Comparison of ENCODE assay signal across 1 cellular context in genomic region chr1:26477446-26478152, GRCh38.
TF ChIP-seq lines count a peak whose summit lies in the region.

No MANE protein-coding gene starts in this region.

TF ChIP-seq in GM12878, 131 proteins besides CTCF, POLR2A, EP300 and RAD21 (continued from another document):
- TF ChIP-seq MXI1 (IDR thresholded peaks at IDR 0.05; ENCODE audit: low read depth, low read length): no peak
- TF ChIP-seq IRF5 (IDR thresholded peaks at IDR 0.05; ENCODE audit: borderline replicate concordance): no peak
